1 cellular context compared by ENCODE assay signal in the genomic region with DNA sequence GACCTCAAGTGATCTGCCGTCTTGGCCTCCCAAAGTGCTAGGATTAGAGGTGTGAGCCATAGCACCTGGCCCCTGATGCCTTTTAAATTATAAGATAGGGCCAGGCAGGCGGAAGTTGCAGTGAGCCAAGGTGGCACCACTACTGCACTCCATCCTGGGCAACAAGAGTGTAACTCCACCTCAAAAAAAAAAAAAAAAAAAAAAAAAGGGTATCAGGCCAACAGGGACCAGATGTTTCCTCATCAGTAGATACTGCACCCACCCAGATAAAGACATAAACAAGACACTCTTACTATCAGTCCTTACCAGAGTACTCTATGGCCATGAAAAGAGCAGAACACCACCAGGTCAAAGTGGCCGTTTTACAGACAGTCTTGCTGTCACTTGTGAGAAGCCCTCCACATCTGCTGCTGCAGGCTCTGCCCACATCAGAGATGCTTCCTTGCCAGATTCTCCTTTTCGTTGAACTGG.
TF ChIP-seq lines count a peak whose summit lies in the region.

No MANE protein-coding gene starts in this region.

TF ChIP-seq in GM12878, 131 proteins besides CTCF, POLR2A, EP300 and RAD21:
- no peak for TF ChIP-seq NFIC (IDR thresholded peaks at IDR 0.05; ENCODE audit: low read depth, low read length)
- TF ChIP-seq MTA3 (IDR thresholded peaks at IDR 0.05; ENCODE audit: borderline replicate concordance, low read length), result no peak
- TF ChIP-seq, protein P1, sequence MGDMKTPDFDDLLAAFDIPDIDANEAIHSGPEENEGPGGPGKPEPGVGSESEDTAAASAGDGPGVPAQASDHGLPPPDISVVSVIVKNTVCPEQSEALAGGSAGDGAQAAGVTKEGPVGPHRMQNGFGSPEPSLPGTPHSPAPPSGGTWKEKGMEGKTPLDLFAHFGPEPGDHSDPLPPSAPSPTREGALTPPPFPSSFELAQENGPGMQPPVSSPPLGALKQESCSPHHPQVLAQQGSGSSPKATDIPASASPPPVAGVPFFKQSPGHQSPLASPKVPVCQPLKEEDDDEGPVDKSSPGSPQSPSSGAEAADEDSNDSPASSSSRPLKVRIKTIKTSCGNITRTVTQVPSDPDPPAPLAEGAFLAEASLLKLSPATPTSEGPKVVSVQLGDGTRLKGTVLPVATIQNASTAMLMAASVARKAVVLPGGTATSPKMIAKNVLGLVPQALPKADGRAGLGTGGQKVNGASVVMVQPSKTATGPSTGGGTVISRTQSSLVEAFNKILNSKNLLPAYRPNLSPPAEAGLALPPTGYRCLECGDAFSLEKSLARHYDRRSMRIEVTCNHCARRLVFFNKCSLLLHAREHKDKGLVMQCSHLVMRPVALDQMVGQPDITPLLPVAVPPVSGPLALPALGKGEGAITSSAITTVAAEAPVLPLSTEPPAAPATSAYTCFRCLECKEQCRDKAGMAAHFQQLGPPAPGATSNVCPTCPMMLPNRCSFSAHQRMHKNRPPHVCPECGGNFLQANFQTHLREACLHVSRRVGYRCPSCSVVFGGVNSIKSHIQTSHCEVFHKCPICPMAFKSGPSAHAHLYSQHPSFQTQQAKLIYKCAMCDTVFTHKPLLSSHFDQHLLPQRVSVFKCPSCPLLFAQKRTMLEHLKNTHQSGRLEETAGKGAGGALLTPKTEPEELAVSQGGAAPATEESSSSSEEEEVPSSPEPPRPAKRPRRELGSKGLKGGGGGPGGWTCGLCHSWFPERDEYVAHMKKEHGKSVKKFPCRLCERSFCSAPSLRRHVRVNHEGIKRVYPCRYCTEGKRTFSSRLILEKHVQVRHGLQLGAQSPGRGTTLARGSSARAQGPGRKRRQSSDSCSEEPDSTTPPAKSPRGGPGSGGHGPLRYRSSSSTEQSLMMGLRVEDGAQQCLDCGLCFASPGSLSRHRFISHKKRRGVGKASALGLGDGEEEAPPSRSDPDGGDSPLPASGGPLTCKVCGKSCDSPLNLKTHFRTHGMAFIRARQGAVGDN (IDR thresholded peaks at IDR 0.05), result no peak
- no peak for TF ChIP-seq LARP7 (IDR thresholded peaks at IDR 0.05)
- no peak for TF ChIP-seq POLR2AphosphoS5 (IDR thresholded peaks at IDR 0.05; ENCODE audit: low read length)
- no peak for TF ChIP-seq STAT3 (IDR thresholded peaks at IDR 0.05; ENCODE audit: low read depth, low read length)
